ENCODE assay signal across 8 cellular contexts in the genomic region with DNA sequence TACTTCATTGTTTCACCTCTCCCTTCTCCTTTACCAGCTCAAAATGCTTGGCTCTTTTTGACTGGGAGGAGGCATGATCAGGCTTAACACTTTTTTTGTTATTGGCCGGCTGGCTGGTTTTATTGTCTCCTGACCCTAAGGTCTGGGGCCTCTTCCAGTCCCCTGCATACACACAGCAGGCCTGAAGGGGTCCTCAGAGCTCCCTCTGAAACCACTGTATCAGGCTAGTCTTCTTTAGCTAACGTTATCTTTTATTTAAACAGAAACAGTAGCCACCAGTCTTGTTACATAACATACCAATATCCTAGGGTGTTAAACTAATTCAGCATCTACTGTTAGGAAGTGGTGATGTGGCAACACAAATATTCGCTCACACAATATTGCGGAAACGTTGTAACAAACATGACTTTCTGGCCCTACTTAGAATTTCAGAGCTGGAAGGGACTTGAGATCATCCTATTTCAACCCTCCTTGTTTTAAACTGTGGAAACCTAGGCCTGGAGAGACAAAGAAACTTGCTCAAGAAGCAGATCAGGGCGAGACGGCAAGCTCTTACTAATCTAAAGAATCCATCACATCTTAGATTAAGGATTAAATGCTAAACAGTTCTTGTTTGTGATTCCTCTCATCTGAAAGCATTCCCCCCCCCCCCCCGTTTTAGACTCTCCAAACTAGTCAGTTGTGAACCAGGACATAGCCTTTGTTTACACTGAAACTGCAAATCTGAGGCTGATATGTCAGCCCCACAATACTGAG. TPM values are rescaled to one million over a fixed set of nuclear protein-coding genes. Genes with fewer than 3 reads are reported as not detected.
DNase-seq lines count a peak whose midpoint lies in the region; ATAC-seq and TF ChIP-seq lines count a peak whose summit lies in the region.

No MANE protein-coding gene starts in this region.

- TF ChIP-seq POLR2A in spleen (IDR thresholded peaks at IDR 0.05) = no peak

- H3K27ac Mint-ChIP-seq in CD8-positive, alpha-beta memory T cell = peak overlapping the region; percentile 66 to 91 (median 80)
- H3K27ac Mint-ChIP-seq in WTC11 = peak overlapping the region; percentile 86

- POLR2A ChIA-PET in CD8-positive, alpha-beta memory T cell (lab: Charles Lee) = interaction anchor here (0.6 to 1.2 kb wide), 6 partner anchors 11 to 112 kb away, joined by 3 to 5 read pairs (median 4); no protein-coding TSS in a partner anchor
- POLR2A ChIA-PET in WTC11 (lab: Charles Lee) = interaction anchor here (1.0 to 1.2 kb wide), 2 partner anchors 37 to 109 kb away, joined by 3 read pairs; no protein-coding TSS in a partner anchor

- no peaks in the 10 kb centered on the region for H3K27me3 Mint-ChIP-seq in CD8-positive, alpha-beta memory T cell
- peaks cover 24% of the 10 kb centered on the region for H3K27me3 Mint-ChIP-seq in WTC11 (ENCODE audit: low read depth)

- no peaks in the 10 kb centered on the region for H3K9me3 ChIP-seq in CD8-positive, alpha-beta memory T cell (ENCODE audit: low read length)
- no peaks in the 10 kb centered on the region for H3K9me3 ChIP-seq in spleen

- peaks cover 0 to 5% (median 0%) of the 10 kb centered on the region in 3 donors for H3K36me3 Mint-ChIP-seq in CD8-positive, alpha-beta memory T cell
- no peaks in the 10 kb centered on the region for H3K36me3 Mint-ChIP-seq in WTC11

- ATAC-seq in WTC11 = peak; percentile 56
- no peak for ATAC-seq in GM18909 (IDR thresholded peaks at IDR 0.05; ENCODE audit: poor library complexity, unreplicated experiment)

- no peaks in the 10 kb centered on the region for H3K9me3 Mint-ChIP-seq in CD8-positive, alpha-beta memory T cell
- H3K9me3 Mint-ChIP-seq in WTC11 = no peaks in the 10 kb centered on the region

- H3K27ac ChIP-seq in CD8-positive, alpha-beta memory T cell (ENCODE audit: low read depth, low read length) = no peak overlapping the region
- H3K27ac ChIP-seq in spleen = peak overlapping the region; percentile 67 to 95 (median 92)

- no peak overlapping the region for H3K4me3 ChIP-seq in CD8-positive, alpha-beta memory T cell (ENCODE audit: low read length)
- H3K4me3 ChIP-seq in H7 (ENCODE audit: insufficient read depth, low read depth, low read length) (no peak overlapping the region), spleen (peak overlapping the region in 1 of 8 donors; percentile 99)

- DNase-seq in CD8-positive, alpha-beta memory T cell = peak; percentile 22 to 66 (median 61)
- peak; percentile 77 for DNase-seq in H7
- peak; percentile 60 for DNase-seq in NCI-H2196 (lab: John Stamatoyannopoulos, UW; ENCODE audit: unreplicated experiment)
- peak; percentile 61 for DNase-seq in WTC11 (ENCODE audit: low spot score)
- peak; percentile 75 for DNase-seq in dedifferentiated amniotic fluid mesenchymal stem cell (ENCODE audit: extremely low spot score)
- peak; percentile 83 for DNase-seq in kidney glomerular epithelial cell (lab: John Stamatoyannopoulos, UW)
- DNase-seq in spleen = peak; percentile 82

- WGBS in spleen, 5 donors = 7 to 24% (median 11%) methylated on average over 8 of the region's 8 CpGs

- H3K27me3 ChIP-seq in CD8-positive, alpha-beta memory T cell (ENCODE audit: insufficient read depth, low read length, poor library complexity, severe bottlenecking) = no peaks in the 10 kb centered on the region
- H3K27me3 ChIP-seq in H7 (ENCODE audit: control insufficient read depth, insufficient read depth, low read length) = peaks cover 32% of the 10 kb centered on the region
- no peaks in the 10 kb centered on the region for H3K27me3 ChIP-seq in spleen (replicated peaks in 1 of 7)

- peak; percentile 43 for TF ChIP-seq CTCF in WTC11 (IDR thresholded peaks at IDR 0.05)
- peak; percentile 68 to 94 (median 85) for TF ChIP-seq CTCF in spleen (IDR thresholded peaks at IDR 0.05 in 8 of 11, conservative IDR thresholded peaks at IDR 0.05 in 3 of 11)

- H3K4me1 Mint-ChIP-seq in CD8-positive, alpha-beta memory T cell = peaks cover 45 to 65% (median 59%) of the 10 kb centered on the region in 3 donors
- peaks cover 43% of the 10 kb centered on the region for H3K4me1 Mint-ChIP-seq in WTC11

- H3K36me3 ChIP-seq in CD8-positive, alpha-beta memory T cell (ENCODE audit: insufficient read depth, low read length) = no peaks in the 10 kb centered on the region
- H3K36me3 ChIP-seq in H7 (replicated peaks; ENCODE audit: control insufficient read depth, insufficient read depth, low read length) (no peaks in the 10 kb centered on the region), spleen (no peaks in the 10 kb centered on the region)

- H3K4me3 Mint-ChIP-seq in CD8-positive, alpha-beta memory T cell = peak overlapping the region; percentile 36 to 86 (median 64)
- peak overlapping the region; percentile 67 for H3K4me3 Mint-ChIP-seq in WTC11

- intact Hi-C loops in spleen (cut with DNase I; ENCODE audit: low total_unique reads) = loop anchor here (5.0 to 10.0 kb wide), 2 partner anchors 55 to 113 kb away; no protein-coding TSS in a partner anchor

- CTCF ChIA-PET in CD8-positive, alpha-beta memory T cell (lab: Charles Lee) = interaction anchor here (0.6 to 7.9 kb wide), 25 partner anchors 8 to 168 kb away, joined by 3 to 137 read pairs (median 5); no protein-coding TSS in a partner anchor
- CTCF ChIA-PET in WTC11 (lab: Charles Lee) = interaction anchor here (0.7 to 3.0 kb wide), 43 partner anchors 9 to 378 kb away, joined by 3 to 53 read pairs (median 5); a partner anchor contains a TSS

- peaks cover 61% of the 10 kb centered on the region for H3K4me1 ChIP-seq in CD8-positive, alpha-beta memory T cell (ENCODE audit: insufficient read depth, low read length)
- peaks cover 28 to 65% (median 52%) of the 10 kb centered on the region in 6 donors for H3K4me1 ChIP-seq in spleen

TF ChIP-seq in WTC11, 78 proteins besides CTCF, POLR2A, EP300 and RAD21:
- TF ChIP-seq ZNF121 (CRISPR knock-in tag; IDR thresholded peaks at IDR 0.05) (no peak), CREB1 (CRISPR knock-in tag; IDR thresholded peaks at IDR 0.05) (no peak), FOXK1 (CRISPR knock-in tag; IDR thresholded peaks at IDR 0.05) (no peak), GABPB1 (CRISPR knock-in tag; IDR thresholded peaks at IDR 0.05) (0 out of 2 replicates have a peak, but pooled peaks have one; percentile 17), NFYB (CRISPR knock-in tag; conservative IDR thresholded peaks at IDR 0.05; ENCODE audit: low read depth) (no peak)
- TF ChIP-seq, protein P1, sequence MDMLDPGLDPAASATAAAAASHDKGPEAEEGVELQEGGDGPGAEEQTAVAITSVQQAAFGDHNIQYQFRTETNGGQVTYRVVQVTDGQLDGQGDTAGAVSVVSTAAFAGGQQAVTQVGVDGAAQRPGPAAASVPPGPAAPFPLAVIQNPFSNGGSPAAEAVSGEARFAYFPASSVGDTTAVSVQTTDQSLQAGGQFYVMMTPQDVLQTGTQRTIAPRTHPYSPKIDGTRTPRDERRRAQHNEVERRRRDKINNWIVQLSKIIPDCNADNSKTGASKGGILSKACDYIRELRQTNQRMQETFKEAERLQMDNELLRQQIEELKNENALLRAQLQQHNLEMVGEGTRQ (CRISPR knock-in tag; IDR thresholded peaks at IDR 0.05) = no peak
- TF ChIP-seq, protein P2, sequence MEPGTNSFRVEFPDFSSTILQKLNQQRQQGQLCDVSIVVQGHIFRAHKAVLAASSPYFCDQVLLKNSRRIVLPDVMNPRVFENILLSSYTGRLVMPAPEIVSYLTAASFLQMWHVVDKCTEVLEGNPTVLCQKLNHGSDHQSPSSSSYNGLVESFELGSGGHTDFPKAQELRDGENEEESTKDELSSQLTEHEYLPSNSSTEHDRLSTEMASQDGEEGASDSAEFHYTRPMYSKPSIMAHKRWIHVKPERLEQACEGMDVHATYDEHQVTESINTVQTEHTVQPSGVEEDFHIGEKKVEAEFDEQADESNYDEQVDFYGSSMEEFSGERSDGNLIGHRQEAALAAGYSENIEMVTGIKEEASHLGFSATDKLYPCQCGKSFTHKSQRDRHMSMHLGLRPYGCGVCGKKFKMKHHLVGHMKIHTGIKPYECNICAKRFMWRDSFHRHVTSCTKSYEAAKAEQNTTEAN (CRISPR knock-in tag; IDR thresholded peaks at IDR 0.05) = no peak
- TF ChIP-seq, protein P3, sequence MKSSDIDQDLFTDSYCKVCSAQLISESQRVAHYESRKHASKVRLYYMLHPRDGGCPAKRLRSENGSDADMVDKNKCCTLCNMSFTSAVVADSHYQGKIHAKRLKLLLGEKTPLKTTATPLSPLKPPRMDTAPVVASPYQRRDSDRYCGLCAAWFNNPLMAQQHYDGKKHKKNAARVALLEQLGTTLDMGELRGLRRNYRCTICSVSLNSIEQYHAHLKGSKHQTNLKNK (CRISPR knock-in tag; IDR thresholded peaks at IDR 0.05) = no peak
- TF ChIP-seq, protein P4, sequence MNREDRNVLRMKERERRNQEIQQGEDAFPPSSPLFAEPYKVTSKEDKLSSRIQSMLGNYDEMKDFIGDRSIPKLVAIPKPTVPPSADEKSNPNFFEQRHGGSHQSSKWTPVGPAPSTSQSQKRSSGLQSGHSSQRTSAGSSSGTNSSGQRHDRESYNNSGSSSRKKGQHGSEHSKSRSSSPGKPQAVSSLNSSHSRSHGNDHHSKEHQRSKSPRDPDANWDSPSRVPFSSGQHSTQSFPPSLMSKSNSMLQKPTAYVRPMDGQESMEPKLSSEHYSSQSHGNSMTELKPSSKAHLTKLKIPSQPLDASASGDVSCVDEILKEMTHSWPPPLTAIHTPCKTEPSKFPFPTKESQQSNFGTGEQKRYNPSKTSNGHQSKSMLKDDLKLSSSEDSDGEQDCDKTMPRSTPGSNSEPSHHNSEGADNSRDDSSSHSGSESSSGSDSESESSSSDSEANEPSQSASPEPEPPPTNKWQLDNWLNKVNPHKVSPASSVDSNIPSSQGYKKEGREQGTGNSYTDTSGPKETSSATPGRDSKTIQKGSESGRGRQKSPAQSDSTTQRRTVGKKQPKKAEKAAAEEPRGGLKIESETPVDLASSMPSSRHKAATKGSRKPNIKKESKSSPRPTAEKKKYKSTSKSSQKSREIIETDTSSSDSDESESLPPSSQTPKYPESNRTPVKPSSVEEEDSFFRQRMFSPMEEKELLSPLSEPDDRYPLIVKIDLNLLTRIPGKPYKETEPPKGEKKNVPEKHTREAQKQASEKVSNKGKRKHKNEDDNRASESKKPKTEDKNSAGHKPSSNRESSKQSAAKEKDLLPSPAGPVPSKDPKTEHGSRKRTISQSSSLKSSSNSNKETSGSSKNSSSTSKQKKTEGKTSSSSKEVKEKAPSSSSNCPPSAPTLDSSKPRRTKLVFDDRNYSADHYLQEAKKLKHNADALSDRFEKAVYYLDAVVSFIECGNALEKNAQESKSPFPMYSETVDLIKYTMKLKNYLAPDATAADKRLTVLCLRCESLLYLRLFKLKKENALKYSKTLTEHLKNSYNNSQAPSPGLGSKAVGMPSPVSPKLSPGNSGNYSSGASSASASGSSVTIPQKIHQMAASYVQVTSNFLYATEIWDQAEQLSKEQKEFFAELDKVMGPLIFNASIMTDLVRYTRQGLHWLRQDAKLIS (CRISPR knock-in tag; IDR thresholded peaks at IDR 0.05; ENCODE audit: borderline replicate concordance) = no peak
TF ChIP-seq in WTC11: peak in this region for 1.

RNA-seq across cellular contexts. Expression of a gene that starts 1.7 kb away (rescaled TPM):
- total RNA-seq in CD8-positive, alpha-beta memory T cell = 1 to 10 TPM; 6.7 to 7.6 TPM
- 21.0 TPM for polyA plus RNA-seq in CD8-positive, alpha-beta memory T cell
- total RNA-seq in H7 (2014; rRNA removed; shearing (Covaris generic)) = 0.63 and 2.4 TPM in 2 replicates
- total RNA-seq in WTC11 (2021) (2.2 to 3.1 TPM (median 2.5 TPM) in 3 replicates), spleen (10 to 100 TPM; 24.6 to 45.6 (median 36.2) TPM)
- 1 to 10 TPM; 6.7 to 9.1 (median 9.0) TPM for polyA plus RNA-seq in spleen
